ENCODE assay signal across 7 cellular contexts in the genomic region with DNA sequence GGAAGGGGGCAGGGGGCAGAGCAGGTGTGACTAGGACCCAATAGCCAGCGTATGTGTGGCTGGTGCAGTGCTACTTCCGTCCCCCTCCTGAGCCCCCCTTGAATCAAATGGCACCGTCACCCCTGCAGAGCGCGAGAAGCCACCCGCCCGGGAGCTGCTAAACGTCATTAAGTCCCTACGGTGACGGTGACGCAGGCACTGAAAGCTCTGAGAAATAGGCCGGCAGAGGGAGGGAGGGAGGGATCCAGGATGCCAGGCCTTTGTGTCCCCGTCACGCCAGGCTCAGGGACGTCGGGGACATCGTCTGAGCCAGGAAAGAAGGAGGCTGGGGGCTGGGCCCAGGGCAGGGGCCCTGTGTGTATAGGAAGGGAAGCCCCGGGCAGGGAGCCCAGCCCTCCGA. TPM values are rescaled to one million over a fixed set of nuclear protein-coding genes. Genes with fewer than 3 reads are reported as not detected.
DNase-seq lines count a peak whose midpoint lies in the region; ATAC-seq and TF ChIP-seq lines count a peak whose summit lies in the region.
"Not testable (repeated sequence)": the region's sequence is repeated elsewhere in the genome, so short reads cannot be mapped to it uniquely, and the experiment has no call there.

No MANE protein-coding gene starts in this region.

- H3K9me3 Mint-ChIP-seq in CD4-positive, alpha-beta T cell; activated B cell treated with CpG ODN at 0.5 μM for 24 hours; activated T-cell treated with anti-CD3 and anti-CD28 coated beads, Interleukin-2, amount 50 U/mL, for 72 hours; central memory CD8-positive, alpha-beta T cell: not testable (repeated sequence)

- DNase-seq in CD4-positive, alpha-beta T cell; activated B cell treated with CpG ODN at 0.5 μM for 24 hours; activated T-cell treated with anti-CD3 and anti-CD28 coated beads, Interleukin-2, amount 50 U/mL, for 72 hours; central memory CD8-positive, alpha-beta T cell (ENCODE audit: low spot score in 2 of 2); left cardiac atrium; mucosa of descending colon; sciatic nerve (ENCODE audit: low spot score): not testable (repeated sequence)

- ATAC-seq in CD4-positive, alpha-beta T cell (ENCODE audit: poor library complexity) = peak; percentile 87
- ATAC-seq in activated B cell treated with CpG ODN at 0.5 μM for 24 hours (ENCODE audit: low read depth) = peak; percentile 51
- peak; percentile 39 to 64 for ATAC-seq in activated T-cell treated with anti-CD3 and anti-CD28 coated beads, Interleukin-2, amount 50 U/mL, for 72 hours (replicated peaks in 1 of 2)
- peak; percentile 94 for ATAC-seq in central memory CD8-positive, alpha-beta T cell (replicated peaks; ENCODE audit: extremely low read depth, poor library complexity, severe bottlenecking)
- ATAC-seq in left cardiac atrium = peak; percentile 39 to 68
- ATAC-seq in mucosa of descending colon = peak; percentile 60
- peak; percentile 75 for ATAC-seq in sciatic nerve

- not testable (repeated sequence) for H3K4me3 Mint-ChIP-seq in CD4-positive, alpha-beta T cell; activated B cell treated with CpG ODN at 0.5 μM for 24 hours; activated T-cell treated with anti-CD3 and anti-CD28 coated beads, Interleukin-2, amount 50 U/mL, for 72 hours; central memory CD8-positive, alpha-beta T cell

- not testable (repeated sequence) for H3K4me1 ChIP-seq in mucosa of descending colon (ENCODE audit: low read depth)

- not testable (repeated sequence) for H3K4me1 Mint-ChIP-seq in CD4-positive, alpha-beta T cell (ENCODE audit: low read depth); activated B cell treated with CpG ODN at 0.5 μM for 24 hours; activated T-cell treated with anti-CD3 and anti-CD28 coated beads, Interleukin-2, amount 50 U/mL, for 72 hours (ENCODE audit: low read depth); central memory CD8-positive, alpha-beta T cell

- H3K27me3 Mint-ChIP-seq in CD4-positive, alpha-beta T cell; activated B cell treated with CpG ODN at 0.5 μM for 24 hours; activated T-cell treated with anti-CD3 and anti-CD28 coated beads, Interleukin-2, amount 50 U/mL, for 72 hours (ENCODE audit: low read depth); central memory CD8-positive, alpha-beta T cell: not testable (repeated sequence)

- not testable (repeated sequence) for H3K36me3 ChIP-seq in mucosa of descending colon (ENCODE audit: low read depth)

- not testable (repeated sequence) for H3K27ac ChIP-seq in CD4-positive, alpha-beta T cell (ENCODE audit: low read depth, low read length)

- H3K27me3 ChIP-seq in CD4-positive, alpha-beta T cell (ENCODE audit: control insufficient read depth, insufficient read depth, low read length) = not testable (repeated sequence)

- TF ChIP-seq CTCF in CD4-positive, alpha-beta T cell (IDR thresholded peaks at IDR 0.05); activated B cell treated with CpG ODN at 0.5 μM for 24 hours (IDR thresholded peaks at IDR 0.05); mucosa of descending colon (IDR thresholded peaks at IDR 0.05): not testable (repeated sequence)

- CTCF ChIA-PET in CD4-positive, alpha-beta T cell (lab: Charles Lee); activated B cell treated with CpG ODN at 0.5 μM for 24 hours (lab: Charles Lee): not testable (repeated sequence)

- intact Hi-C loops in CD4-positive, alpha-beta T cell (cut with DNase I, micrococcal nuclease); activated B cell treated with CpG ODN at 0.5 μM for 24 hours (cut with micrococcal nuclease); left cardiac atrium (cut with DNase I); mucosa of descending colon (cut with DNase I, micrococcal nuclease); sciatic nerve (cut with DNase I): not testable (repeated sequence)

- not testable (repeated sequence) for H3K27ac Mint-ChIP-seq in CD4-positive, alpha-beta T cell; activated B cell treated with CpG ODN at 0.5 μM for 24 hours; activated T-cell treated with anti-CD3 and anti-CD28 coated beads, Interleukin-2, amount 50 U/mL, for 72 hours; central memory CD8-positive, alpha-beta T cell (ENCODE audit: low read depth)

- not testable (repeated sequence) for H3K9me3 ChIP-seq in CD4-positive, alpha-beta T cell (ENCODE audit: control insufficient read depth, low read length); mucosa of descending colon

- POLR2A ChIA-PET in CD4-positive, alpha-beta T cell (lab: Charles Lee); activated B cell treated with CpG ODN at 0.5 μM for 24 hours (lab: Charles Lee): not testable (repeated sequence)

- not testable (repeated sequence) for H3K4me3 ChIP-seq in mucosa of descending colon

- H3K36me3 Mint-ChIP-seq in CD4-positive, alpha-beta T cell (ENCODE audit: low read depth); activated B cell treated with CpG ODN at 0.5 μM for 24 hours (ENCODE audit: low read depth); activated T-cell treated with anti-CD3 and anti-CD28 coated beads, Interleukin-2, amount 50 U/mL, for 72 hours (ENCODE audit: insufficient read depth in 2 of 2); central memory CD8-positive, alpha-beta T cell (ENCODE audit: insufficient read depth): not testable (repeated sequence)

RNA-seq across cellular contexts. Expression of gene SIK1, which starts 43.6 kb away (rescaled TPM):
- total RNA-seq in CD4-positive, alpha-beta T cell = 100 to 1,000 TPM; 314 to 317 TPM
- 20.2 and 20.4 TPM in 2 replicates for total RNA-seq in activated B cell treated with CpG ODN at 0.5 μM for 24 hours
- 1 to 10 TPM; 5.1 to 6.7 TPM for total RNA-seq in activated T-cell treated with anti-CD3 and anti-CD28 coated beads, Interleukin-2, amount 50 U/mL, for 72 hours
- 10 to 100 TPM; 15.3 to 49.7 TPM for total RNA-seq in left cardiac atrium
- 10 to 100 TPM in 1 of 3 donors, 1 to 10 TPM in 2; 5.5 to 40.5 (median 7.9) TPM for total RNA-seq in mucosa of descending colon
- total RNA-seq in sciatic nerve = 59.9 TPM
